ENCODE assay signal across 1 cellular context in the genomic region with DNA sequence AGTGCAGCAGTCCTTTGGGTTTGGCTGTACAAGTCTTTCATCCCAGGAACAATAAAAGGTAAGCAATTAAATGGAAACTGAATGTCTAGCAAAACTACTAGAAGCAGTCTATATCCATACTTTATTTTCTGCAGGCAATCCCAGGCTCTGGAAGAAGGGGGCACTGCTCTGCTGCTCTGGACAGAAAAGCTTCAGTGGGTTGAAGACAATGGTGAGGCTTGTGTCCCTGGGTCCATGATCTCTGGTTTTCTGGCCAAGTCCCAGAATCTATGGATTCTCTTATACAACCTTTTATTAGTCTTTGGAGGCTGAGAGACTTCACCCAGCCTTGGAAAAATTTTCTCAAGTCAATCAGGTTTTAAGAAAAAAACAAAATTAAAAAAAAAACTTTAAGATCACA.
TF ChIP-seq lines count a peak whose summit lies in the region.

No MANE protein-coding gene starts in this region.

TF ChIP-seq in GM12878, 131 proteins besides CTCF, POLR2A, EP300 and RAD21:
- TF ChIP-seq EGR1 (IDR thresholded peaks at IDR 0.05; ENCODE audit: borderline replicate concordance in 1 of 2, low read depth in 2 of 2, low read length in 2 of 2) (no peak), ZBTB40 (IDR thresholded peaks at IDR 0.05; ENCODE audit: borderline replicate concordance) (no peak), NR2C1 (IDR thresholded peaks at IDR 0.05) (no peak), HSF1 (IDR thresholded peaks at IDR 0.05; ENCODE audit: low read depth, low read length) (no peak), GABPA (IDR thresholded peaks at IDR 0.05; ENCODE audit: low read depth) (no peak), PAX5 (IDR thresholded peaks at IDR 0.05; ENCODE audit: borderline replicate concordance, low read depth, low read length) (no peak), RUNX3 (IDR thresholded peaks at IDR 0.05; ENCODE audit: low read length) (no peak), RFX5 (IDR thresholded peaks at IDR 0.05; ENCODE audit: low read depth, low read length) (no peak), RAD51 (IDR thresholded peaks at IDR 0.05) (no peak)
- TF ChIP-seq, protein P1, sequence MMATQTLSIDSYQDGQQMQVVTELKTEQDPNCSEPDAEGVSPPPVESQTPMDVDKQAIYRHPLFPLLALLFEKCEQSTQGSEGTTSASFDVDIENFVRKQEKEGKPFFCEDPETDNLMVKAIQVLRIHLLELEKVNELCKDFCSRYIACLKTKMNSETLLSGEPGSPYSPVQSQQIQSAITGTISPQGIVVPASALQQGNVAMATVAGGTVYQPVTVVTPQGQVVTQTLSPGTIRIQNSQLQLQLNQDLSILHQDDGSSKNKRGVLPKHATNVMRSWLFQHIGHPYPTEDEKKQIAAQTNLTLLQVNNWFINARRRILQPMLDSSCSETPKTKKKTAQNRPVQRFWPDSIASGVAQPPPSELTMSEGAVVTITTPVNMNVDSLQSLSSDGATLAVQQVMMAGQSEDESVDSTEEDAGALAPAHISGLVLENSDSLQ (IDR thresholded peaks at IDR 0.05): no peak
- TF ChIP-seq, protein P2, sequence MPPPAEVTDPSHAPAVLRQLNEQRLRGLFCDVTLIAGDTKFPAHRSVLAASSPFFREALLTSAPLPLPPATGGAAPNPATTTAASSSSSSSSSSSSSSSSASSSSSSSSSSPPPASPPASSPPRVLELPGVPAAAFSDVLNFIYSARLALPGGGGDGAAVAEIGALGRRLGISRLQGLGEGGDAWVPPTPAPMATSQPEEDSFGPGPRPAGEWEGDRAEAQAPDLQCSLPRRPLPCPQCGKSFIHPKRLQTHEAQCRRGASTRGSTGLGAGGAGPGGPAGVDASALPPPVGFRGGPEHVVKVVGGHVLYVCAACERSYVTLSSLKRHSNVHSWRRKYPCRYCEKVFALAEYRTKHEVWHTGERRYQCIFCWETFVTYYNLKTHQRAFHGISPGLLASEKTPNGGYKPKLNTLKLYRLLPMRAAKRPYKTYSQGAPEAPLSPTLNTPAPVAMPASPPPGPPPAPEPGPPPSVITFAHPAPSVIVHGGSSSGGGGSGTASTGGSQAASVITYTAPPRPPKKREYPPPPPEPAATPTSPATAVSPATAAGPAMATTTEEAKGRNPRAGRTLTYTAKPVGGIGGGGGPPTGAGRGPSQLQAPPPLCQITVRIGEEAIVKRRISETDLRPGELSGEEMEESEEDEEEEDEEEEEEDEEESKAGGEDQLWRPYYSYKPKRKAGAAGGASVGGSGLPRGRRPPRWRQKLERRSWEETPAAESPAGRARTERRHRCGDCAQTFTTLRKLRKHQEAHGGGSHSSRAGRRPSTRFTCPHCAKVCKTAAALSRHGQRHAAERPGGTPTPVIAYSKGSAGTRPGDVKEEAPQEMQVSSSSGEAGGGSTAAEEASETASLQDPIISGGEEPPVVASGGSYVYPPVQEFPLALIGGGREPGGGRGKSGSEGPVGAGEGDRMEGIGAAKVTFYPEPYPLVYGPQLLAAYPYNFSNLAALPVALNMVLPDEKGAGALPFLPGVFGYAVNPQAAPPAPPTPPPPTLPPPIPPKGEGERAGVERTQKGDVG (CRISPR knock-in tag; IDR thresholded peaks at IDR 0.05): no peak
- TF ChIP-seq, protein P3, sequence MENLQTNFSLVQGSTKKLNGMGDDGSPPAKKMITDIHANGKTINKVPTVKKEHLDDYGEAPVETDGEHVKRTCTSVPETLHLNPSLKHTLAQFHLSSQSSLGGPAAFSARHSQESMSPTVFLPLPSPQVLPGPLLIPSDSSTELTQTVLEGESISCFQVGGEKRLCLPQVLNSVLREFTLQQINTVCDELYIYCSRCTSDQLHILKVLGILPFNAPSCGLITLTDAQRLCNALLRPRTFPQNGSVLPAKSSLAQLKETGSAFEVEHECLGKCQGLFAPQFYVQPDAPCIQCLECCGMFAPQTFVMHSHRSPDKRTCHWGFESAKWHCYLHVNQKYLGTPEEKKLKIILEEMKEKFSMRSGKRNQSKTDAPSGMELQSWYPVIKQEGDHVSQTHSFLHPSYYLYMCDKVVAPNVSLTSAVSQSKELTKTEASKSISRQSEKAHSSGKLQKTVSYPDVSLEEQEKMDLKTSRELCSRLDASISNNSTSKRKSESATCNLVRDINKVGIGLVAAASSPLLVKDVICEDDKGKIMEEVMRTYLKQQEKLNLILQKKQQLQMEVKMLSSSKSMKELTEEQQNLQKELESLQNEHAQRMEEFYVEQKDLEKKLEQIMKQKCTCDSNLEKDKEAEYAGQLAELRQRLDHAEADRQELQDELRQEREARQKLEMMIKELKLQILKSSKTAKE (IDR thresholded peaks at IDR 0.05; ENCODE audit: low read depth, poor library complexity, severe bottlenecking): no peak
TF ChIP-seq in GM12878: peak in this region for 0.
